Comparison of ENCODE assay signal across 30 cellular contexts in the genomic region with DNA sequence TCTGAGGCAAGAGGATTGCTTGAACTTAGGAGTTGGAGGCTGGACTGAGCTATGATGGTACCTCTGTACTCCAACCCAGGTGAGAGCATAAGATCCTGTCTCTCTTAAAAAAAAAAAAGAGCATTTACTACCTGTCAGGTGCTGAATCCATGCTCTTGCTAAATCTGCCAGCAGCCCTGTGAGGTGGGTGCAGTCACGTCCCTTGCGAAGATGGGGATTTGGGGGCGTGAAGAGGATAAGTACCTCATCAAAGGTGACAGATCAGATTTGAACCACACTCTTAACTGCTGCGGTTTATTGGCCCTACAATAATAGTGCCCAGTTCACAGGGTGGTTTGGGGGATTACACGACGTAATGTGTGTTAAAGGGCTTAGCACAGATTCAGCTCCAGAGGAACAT. TPM values are rescaled to one million over a fixed set of nuclear protein-coding genes. Genes with fewer than 3 reads are reported as not detected.
"Had no signal": no experiment of that assay in that cellular context is flagged by ENCODE, and none has a peak within 500 bp of the region (broad histone marks: within the 10 kb centered on the region; RNA-seq: fewer than 3 reads in every experiment).

No MANE protein-coding gene starts in this region.

- H3K36me3 ChIP-seq: adrenal gland, breast epithelium, esophagus squamous epithelium, right atrium auricular region, transverse colon, uterus had no signal

- FAIRE-seq: astrocyte, colon, keratinocyte had no signal

- H3K4me3 ChIP-seq: adrenal gland, breast epithelium, esophagus squamous epithelium, psoas muscle, right atrium auricular region, smooth muscle cell, testis, transverse colon, uterus had no signal

- H3K9ac ChIP-seq: parathyroid adenoma had no signal

- DNase-seq: activated CD4-positive, alpha-beta memory T cell treated with anti-CD3 and anti-CD28 coated beads, Interleukin-2, amount 10 ng/mL, durations not matched to agents 7 days and 5 days; activated CD4-positive, alpha-beta T cell treated with anti-CD3 and anti-CD28 coated beads for 1 hour; activated naive CD4-positive, alpha-beta T cell treated with anti-CD3 and anti-CD28 coated beads for 36 hours; activated naive CD8-positive, alpha-beta T cell treated with anti-CD3 and anti-CD28 coated beads for 36 hours; activated T-cell treated with anti-CD3 and anti-CD28 coated beads, Interleukin-2, amount 50 U/mL, for 4 hours; effector CD4-positive, alpha-beta T cell; esophagus squamous epithelium; foreskin melanocyte; naive B cell; occipital lobe; psoas muscle; stimulated activated naive CD4-positive, alpha-beta T cell; T1000; uterus had no signal

- H3K4me3 Mint-ChIP-seq: activated CD4-positive, alpha-beta memory T cell treated with anti-CD3 and anti-CD28 coated beads, Interleukin-2, amount 10 ng/mL, durations not matched to agents 7 days and 5 days; activated CD4-positive, alpha-beta T cell treated with anti-CD3 and anti-CD28 coated beads, Interleukin-2, amount 10 ng/mL, durations not matched to agents 7 days and 5 days; activated naive CD4-positive, alpha-beta T cell treated with anti-CD3 and anti-CD28 coated beads for 36 hours; activated naive CD8-positive, alpha-beta T cell treated with anti-CD3 and anti-CD28 coated beads for 36 hours; activated T-cell treated with anti-CD3 and anti-CD28 coated beads, Interleukin-2, amount 50 U/mL, for 4 hours; mesothelial cell of epicardium; T-helper 1 cell treated with Interleukin-12 subunit alpha and Interleukin-12 subunit beta and Interleukin-4 antibody, amounts not matched to agents 30 μg/mL and 1 μg/mL, for 36 hours had no signal

- H3K4me1 Mint-ChIP-seq: activated naive CD8-positive, alpha-beta T cell treated with anti-CD3 and anti-CD28 coated beads for 36 hours had no signal

- H3K27me3 Mint-ChIP-seq: activated CD4-positive, alpha-beta memory T cell treated with anti-CD3 and anti-CD28 coated beads, Interleukin-2, amount 10 ng/mL, durations not matched to agents 7 days and 5 days; activated CD4-positive, alpha-beta T cell treated with anti-CD3 and anti-CD28 coated beads, Interleukin-2, amount 10 ng/mL, durations not matched to agents 7 days and 5 days; activated naive CD8-positive, alpha-beta T cell treated with anti-CD3 and anti-CD28 coated beads for 36 hours had no signal

- H3K27ac Mint-ChIP-seq: activated CD4-positive, alpha-beta memory T cell treated with anti-CD3 and anti-CD28 coated beads, Interleukin-2, amount 10 ng/mL, durations not matched to agents 7 days and 5 days; activated CD4-positive, alpha-beta T cell treated with anti-CD3 and anti-CD28 coated beads, Interleukin-2, amount 10 ng/mL, durations not matched to agents 7 days and 5 days; activated naive CD4-positive, alpha-beta T cell treated with anti-CD3 and anti-CD28 coated beads for 36 hours; activated naive CD8-positive, alpha-beta T cell treated with anti-CD3 and anti-CD28 coated beads for 36 hours; mesothelial cell of epicardium; naive B cell; T-helper 1 cell treated with Interleukin-12 subunit alpha and Interleukin-12 subunit beta and Interleukin-4 antibody, amounts not matched to agents 30 μg/mL and 1 μg/mL, for 36 hours had no signal

- H3K9me3 Mint-ChIP-seq: activated CD4-positive, alpha-beta memory T cell treated with anti-CD3 and anti-CD28 coated beads, Interleukin-2, amount 10 ng/mL, durations not matched to agents 7 days and 5 days; activated CD4-positive, alpha-beta T cell treated with anti-CD3 and anti-CD28 coated beads, Interleukin-2, amount 10 ng/mL, durations not matched to agents 7 days and 5 days; activated naive CD4-positive, alpha-beta T cell treated with anti-CD3 and anti-CD28 coated beads for 36 hours; activated naive CD8-positive, alpha-beta T cell treated with anti-CD3 and anti-CD28 coated beads for 36 hours; activated T-cell treated with anti-CD3 and anti-CD28 coated beads, Interleukin-2, amount 50 U/mL, for 4 hours; mesothelial cell of epicardium; naive B cell; neural crest cell; T-helper 1 cell treated with Interleukin-12 subunit alpha and Interleukin-12 subunit beta and Interleukin-4 antibody, amounts not matched to agents 30 μg/mL and 1 μg/mL, for 36 hours had no signal

- H3K36me3 Mint-ChIP-seq: activated naive CD8-positive, alpha-beta T cell treated with anti-CD3 and anti-CD28 coated beads for 36 hours; mesothelial cell of epicardium; naive B cell had no signal

- H3K9me3 ChIP-seq: adrenal gland, breast epithelium, esophagus squamous epithelium, psoas muscle, right atrium auricular region, testis, transverse colon, uterus had no signal

- H3K27me3 ChIP-seq: adrenal gland, breast epithelium, right atrium auricular region, testis, transverse colon, uterus had no signal

- ATAC-seq: activated T-cell treated with anti-CD3 and anti-CD28 coated beads, Interleukin-2, amount 50 U/mL, for 4 hours; psoas muscle had no signal

- H3K4me1 ChIP-seq: parathyroid adenoma, uterus had no signal

- H3K27ac ChIP-seq: adrenal gland, breast epithelium, epithelial cell of prostate, esophagus squamous epithelium, parathyroid adenoma, psoas muscle, right atrium auricular region, testis, transverse colon, uterus had no signal

RNA-seq across cellular contexts. Expression of a gene that starts 28.3 kb away (rescaled TPM):
- total RNA-seq: activated CD4-positive, alpha-beta T cell treated with anti-CD3 and anti-CD28 coated beads, Interleukin-2, amount 10 ng/mL, durations not matched to agents 7 days and 5 days; activated naive CD4-positive, alpha-beta T cell treated with anti-CD3 and anti-CD28 coated beads for 36 hours; activated naive CD8-positive, alpha-beta T cell treated with anti-CD3 and anti-CD28 coated beads for 36 hours; activated T-cell treated with anti-CD3 and anti-CD28 coated beads, Interleukin-2, amount 50 U/mL, for 4 hours; dermis blood vessel endothelial cell had no signal
